ENCODE assay signal across 27 cellular contexts in genomic region chr7:155124706-155125105, GRCh38. TPM values are rescaled to one million over a fixed set of nuclear protein-coding genes. Genes with fewer than 3 reads are reported as not detected.
"Had no signal": no experiment of that assay in that cellular context is flagged by ENCODE, and none has a peak within 500 bp of the region (broad histone marks: within the 10 kb centered on the region; RNA-seq: fewer than 3 reads in every experiment).

No MANE protein-coding gene starts in this region.

- H3K4me1 Mint-ChIP-seq: memory B cell had no signal

- H3K36me3 Mint-ChIP-seq: memory B cell had no signal

- H3K9ac ChIP-seq: parathyroid adenoma had no signal

- H3K4me1 ChIP-seq: esophagus muscularis mucosa, gastrocnemius medialis, heart right ventricle, lower lobe of right lung, parathyroid adenoma, psoas muscle, right lobe of liver, spleen, tibial nerve, upper lobe of right lung, vagina had no signal

- ATAC-seq: gastrocnemius medialis; heart right ventricle; lower lobe of right lung; natural killer cell treated with Interleukin-12 subunit alpha and Interleukin-12 subunit beta and Interleukin-15 and Interleukin-18, amount 100 ng/mL, for 72 hours; psoas muscle; right lobe of liver; upper lobe of right lung had no signal

- H3K36me3 ChIP-seq: esophagus muscularis mucosa, gastrocnemius medialis, heart right ventricle, lower lobe of right lung, right lobe of liver, spleen, tibial nerve, upper lobe of right lung, vagina had no signal

- H3K4me3 ChIP-seq: dorsolateral prefrontal cortex, esophagus muscularis mucosa, gastrocnemius medialis, heart right ventricle, lower lobe of right lung, psoas muscle, right lobe of liver, spleen, tibial nerve, upper lobe of right lung, vagina had no signal

- H3K9me3 ChIP-seq: gastrocnemius medialis, right lobe of liver, upper lobe of right lung had no signal

- H2AFZ ChIP-seq: parathyroid adenoma had no signal

- H3K27ac Mint-ChIP-seq: memory B cell; natural killer cell treated with Interleukin-12 subunit alpha and Interleukin-12 subunit beta and Interleukin-15 and Interleukin-18, amount 100 ng/mL, for 72 hours; stimulated activated naive CD8-positive, alpha-beta T cell treated with anti-CD3 and anti-CD28 coated beads, Interleukin-15, Interleukin-2, amounts not matched to agents 100 ng/mL and 50 ng/mL, for 24 hours had no signal

- H3K27ac ChIP-seq: dorsolateral prefrontal cortex, epithelial cell of prostate, esophagus muscularis mucosa, gastrocnemius medialis, heart right ventricle, lower lobe of right lung, parathyroid adenoma, psoas muscle, right lobe of liver, spleen, tibial nerve, upper lobe of right lung, vagina had no signal

- H3K4me3 Mint-ChIP-seq: memory B cell; natural killer cell treated with Interleukin-12 subunit alpha and Interleukin-12 subunit beta and Interleukin-15 and Interleukin-18, amount 100 ng/mL, for 72 hours; stimulated activated naive CD8-positive, alpha-beta T cell treated with anti-CD3 and anti-CD28 coated beads, Interleukin-15, Interleukin-2, amounts not matched to agents 100 ng/mL and 50 ng/mL, for 24 hours had no signal

- DNase-seq: cortex of kidney; dorsolateral prefrontal cortex; effector CD8-positive, alpha-beta T cell; gastrocnemius medialis; heart right ventricle; hypothalamus; kidney glomerular epithelial cell; lower lobe of right lung; midbrain; psoas muscle; retina; right lobe of liver; spleen; stimulated activated CD4-positive, alpha-beta T cell treated with anti-CD3 and anti-CD28 coated beads, Interleukin-2, amount 100 ng/mL, for 24 hours; stimulated activated CD4-positive, alpha-beta T cell treated with anti-CD3 and anti-CD28 coated beads, Interleukin-4, amount 100 ng/mL, for 4 hours; upper lobe of right lung had no signal

- H3K27me3 ChIP-seq: gastrocnemius medialis, right lobe of liver, tibial nerve, upper lobe of right lung, vagina had no signal

- H3K79me2 ChIP-seq: parathyroid adenoma had no signal

RNA-seq across cellular contexts. Expression of gene HTR5A, which starts 54.6 kb away (rescaled TPM):
- total RNA-seq: esophagus muscularis mucosa; fibroblast of villous mesenchyme; gastrocnemius medialis; heart right ventricle; lower lobe of right lung; natural killer cell treated with Interleukin-12 subunit alpha and Interleukin-12 subunit beta and Interleukin-15 and Interleukin-18, amount 100 ng/mL, for 72 hours; omental fat pad; psoas muscle; right lobe of liver; skeletal muscle tissue; spleen; tibial nerve; upper lobe of right lung; vagina had no signal
